11 cellular contexts compared by ENCODE assay signal in genomic region chr3:177351757-177352158, GRCh38.
DNase-seq lines count a peak whose midpoint lies in the region; ATAC-seq and TF ChIP-seq lines count a peak whose summit lies in the region.
"Had no signal": no experiment of that assay in that cellular context is flagged by ENCODE, and none has a peak within 500 bp of the region (broad histone marks: within the 10 kb centered on the region; RNA-seq: fewer than 3 reads in every experiment).

No MANE protein-coding gene starts in this region.

- DNase-seq in germinal center (ENCODE audit: low spot score) (peak; percentile 79), endodermal cell (no peak), left cardiac atrium (no peak), NCI-H2107 (lab: John Stamatoyannopoulos, UW) (no peak), DMS153 treated with DMSO at 0.1 percent for 48 hours (lab: John Stamatoyannopoulos, UW; ENCODE audit: unreplicated experiment) (no peak)
- DNase-seq: anterior cingulate cortex, T-helper 2 cell had no signal

- H3K27ac ChIP-seq in endodermal cell (ENCODE audit: low read depth, low read length): no peak overlapping the region
- H3K27ac ChIP-seq: KMS-11 had no signal

- ATAC-seq in GM18505 (IDR thresholded peaks at IDR 0.05; ENCODE audit: unreplicated experiment): peak; percentile 96
- ATAC-seq in GM21360 (IDR thresholded peaks at IDR 0.05; ENCODE audit: unreplicated experiment): peak; percentile 98
- peak; percentile 96 for ATAC-seq in HG03139 (IDR thresholded peaks at IDR 0.05; ENCODE audit: unreplicated experiment)
- no peak for ATAC-seq in left cardiac atrium

- H3K9me3 ChIP-seq in endodermal cell (ENCODE audit: control insufficient read depth, low read length): no peaks in the 10 kb centered on the region

- H3K4me1 Mint-ChIP-seq in endodermal cell: peaks cover 36% of the 10 kb centered on the region

- intact Hi-C loops in left cardiac atrium (cut with DNase I): loop anchor here in 1 of 2 donors (10.0 kb wide), 1 partner anchor 297 kb away; no protein-coding TSS in a partner anchor

- WGBS in endodermal cell (ENCODE audit: insufficient coverage in 1 of 2, insufficient read length in 1 of 2), 2 experiments: 86 to 92% methylated on average over 3 of the region's 3 CpGs

- no peak for TF ChIP-seq CTCF in endodermal cell (conservative IDR thresholded peaks at IDR 0.05)

- H3K9ac ChIP-seq in endodermal cell (ENCODE audit: extremely low read depth, low read length, poor library complexity, severe bottlenecking): no peak overlapping the region
- H3K9ac ChIP-seq: KMS-11 had no signal

- H3K9me3 Mint-ChIP-seq in endodermal cell: no peaks in the 10 kb centered on the region

- no peak overlapping the region for H3K27ac Mint-ChIP-seq in endodermal cell

- H3K4me3 Mint-ChIP-seq in endodermal cell: no peak overlapping the region

- no peaks in the 10 kb centered on the region for H3K27me3 ChIP-seq in endodermal cell (ENCODE audit: control insufficient read depth, insufficient read depth, low read length, poor library complexity, severe bottlenecking)

- no peak for TF ChIP-seq POLR2A in GM18505 (IDR thresholded peaks at IDR 0.05; ENCODE audit: borderline replicate concordance, extremely low read depth, insufficient read depth, insufficient read length)

- peaks cover 6% of the 10 kb centered on the region for H3K4me1 ChIP-seq in endodermal cell (ENCODE audit: control insufficient read depth, insufficient read depth, low read length)

- H3K4me3 ChIP-seq in endodermal cell (ENCODE audit: low read length): no peak overlapping the region

- H3K36me3 Mint-ChIP-seq in endodermal cell (ENCODE audit: low read depth): no peaks in the 10 kb centered on the region

- no peaks in the 10 kb centered on the region for H3K36me3 ChIP-seq in endodermal cell (ENCODE audit: control insufficient read depth, insufficient read depth, low read length)

- peaks cover 3% of the 10 kb centered on the region for H3K27me3 Mint-ChIP-seq in endodermal cell (ENCODE audit: insufficient read depth)

Comparison
In these comparisons a context has a peak if more than half of its experiments do, and no peak if none do; other contexts are left out.
1. ATAC-seq: peak in GM18505 (single experiment), GM21360 (single experiment) and HG03139 (single experiment); none in left cardiac atrium (0 of 2).